8 cellular contexts compared by ENCODE assay signal in genomic region chr1:93844262-93845045, GRCh38. TPM values are rescaled to one million over a fixed set of nuclear protein-coding genes. Genes with fewer than 3 reads are reported as not detected.
DNase-seq lines count a peak whose midpoint lies in the region; ATAC-seq, FAIRE-seq and TF ChIP-seq lines count a peak whose summit lies in the region.

No MANE protein-coding gene starts in this region.

- peaks cover 13% of the 10 kb centered on the region for H3K4me1 Mint-ChIP-seq in MCF 10A (ENCODE audit: insufficient read depth, unreplicated experiment)

- TF ChIP-seq CTCF in MCF 10A (IDR thresholded peaks at IDR 0.05; ENCODE audit: unreplicated experiment): peak; percentile 75
- peak; percentile 49 to 60 for TF ChIP-seq CTCF in suprapubic skin (IDR thresholded peaks at IDR 0.05)

- 44% methylated on average over 8 of the region's 8 CpGs for WGBS in suprapubic skin

- H3K27ac Mint-ChIP-seq in MCF 10A (ENCODE audit: low read depth, unreplicated experiment): peak overlapping the region; percentile 42

- no peak overlapping the region for H3K27ac ChIP-seq in SK-N-MC
- peak overlapping the region; percentile 92 for H3K27ac ChIP-seq in suprapubic skin

- POLR2A ChIA-PET in MCF 10A (lab: Yijun Ruan, JAX): interaction anchor here (0.7 to 4.4 kb wide), 17 partner anchors 16 to 764 kb away, joined by 3 to 44 read pairs (median 4); partner anchors contain the start of gene DNTTIP2

- no peak for TF ChIP-seq POLR2A in suprapubic skin (IDR thresholded peaks at IDR 0.05)

- H3K4me3 ChIP-seq in SK-N-MC (no peak overlapping the region), suprapubic skin (no peak overlapping the region)

- H3K36me3 ChIP-seq in SK-N-MC (ENCODE audit: insufficient read depth, low read length) (no peaks in the 10 kb centered on the region), suprapubic skin (peaks cover 3% of the 10 kb centered on the region)

- H3K9me3 ChIP-seq in SK-N-MC (ENCODE audit: low read depth, low read length) (no peaks in the 10 kb centered on the region), suprapubic skin (no peaks in the 10 kb centered on the region)

- TF ChIP-seq EP300 in suprapubic skin (IDR thresholded peaks at IDR 0.05): no peak

- CTCF ChIA-PET in MCF 10A (lab: Yijun Ruan, JAX): interaction anchor here (0.5 to 8.4 kb wide), 46 partner anchors 9 to 936 kb away, joined by 3 to 146 read pairs (median 4); partner anchors contain the start of gene BCAR3

- H3K4me1 ChIP-seq in suprapubic skin: peaks cover 30% of the 10 kb centered on the region

- in situ Hi-C loops in ACHN (cut with HindIII; ENCODE audit: low pct_ligation_motif_present, low pct_unique_long_range_greater_than_20kb, low sequenced_read_pairs): no loop called here

- FAIRE-seq in G401.6 (lab: Jason Lieb, UNC): peak; percentile 86

- no peak overlapping the region for H3K9ac ChIP-seq in SK-N-MC (ENCODE audit: insufficient read length)

- peak; percentile 75 for DNase-seq in ACHN
- DNase-seq in NCI-H1092 treated with DMSO at 0.1 percent for 48 hours (lab: John Stamatoyannopoulos, UW): peak; percentile 82
- peak; percentile 62 for DNase-seq in SK-N-MC (ENCODE audit: low read depth, low spot score)
- peak; percentile 83 for DNase-seq in MCF 10A (ENCODE audit: unreplicated experiment)
- peak; percentile 26 to 52 for DNase-seq in left colon
- DNase-seq in suprapubic skin (ENCODE audit: low spot score in 2 of 2): no peak

- TSS peak; percentile 27 for BruUV-seq in MCF 10A (replicated peaks; lab: Mats Ljungman, UMichigan)

- no peaks in the 10 kb centered on the region for H3K9me3 Mint-ChIP-seq in MCF 10A (ENCODE audit: unreplicated experiment)

- no peaks in the 10 kb centered on the region for H3K27me3 ChIP-seq in suprapubic skin

- ATAC-seq in left colon: peak; percentile 32
- no peak for ATAC-seq in HG02623 (IDR thresholded peaks at IDR 0.05; ENCODE audit: unreplicated experiment)

- H3K4me3 Mint-ChIP-seq in MCF 10A (ENCODE audit: unreplicated experiment): no peak overlapping the region

- peaks cover 27% of the 10 kb centered on the region for H3K36me3 Mint-ChIP-seq in MCF 10A (ENCODE audit: insufficient read depth, unreplicated experiment)

- intact Hi-C loops in MCF 10A (cut with micrococcal nuclease) (loop anchor here (1.0 to 2.0 kb wide), 5 partner anchors 31 to 540 kb away; no protein-coding TSS in a partner anchor), left colon (cut with DNase I, micrococcal nuclease) (loop anchor here in 1 of 2 donors (10.0 kb wide), 2 partner anchors 220 to 400 kb away; partner anchors contain the start of gene FNBP1L)

- no peaks in the 10 kb centered on the region for H3K27me3 Mint-ChIP-seq in MCF 10A (ENCODE audit: insufficient read depth, unreplicated experiment)

RNA-seq across cellular contexts. Expression of gene DNTTIP2, which starts 34.6 kb away (rescaled TPM):
- total RNA-seq in MCF 10A (2022) (78.1 and 96.5 TPM in 2 replicates), left colon (10 to 100 TPM; 30.7 to 33.3 TPM), suprapubic skin (10 to 100 TPM; 31.0 to 50.1 (median 44.7) TPM)

Comparison
In these comparisons a context has a peak if more than half of its experiments do, and no peak if none do; other contexts are left out.
1. DNase-seq: peak in ACHN (single experiment), NCI-H1092 treated with DMSO at 0.1 percent for 48 hours (single experiment), SK-N-MC (single experiment), MCF 10A (single experiment) and left colon (2 of 2); none in suprapubic skin (0 of 2).